ENCODE assay signal across 9 cellular contexts in the genomic region with DNA sequence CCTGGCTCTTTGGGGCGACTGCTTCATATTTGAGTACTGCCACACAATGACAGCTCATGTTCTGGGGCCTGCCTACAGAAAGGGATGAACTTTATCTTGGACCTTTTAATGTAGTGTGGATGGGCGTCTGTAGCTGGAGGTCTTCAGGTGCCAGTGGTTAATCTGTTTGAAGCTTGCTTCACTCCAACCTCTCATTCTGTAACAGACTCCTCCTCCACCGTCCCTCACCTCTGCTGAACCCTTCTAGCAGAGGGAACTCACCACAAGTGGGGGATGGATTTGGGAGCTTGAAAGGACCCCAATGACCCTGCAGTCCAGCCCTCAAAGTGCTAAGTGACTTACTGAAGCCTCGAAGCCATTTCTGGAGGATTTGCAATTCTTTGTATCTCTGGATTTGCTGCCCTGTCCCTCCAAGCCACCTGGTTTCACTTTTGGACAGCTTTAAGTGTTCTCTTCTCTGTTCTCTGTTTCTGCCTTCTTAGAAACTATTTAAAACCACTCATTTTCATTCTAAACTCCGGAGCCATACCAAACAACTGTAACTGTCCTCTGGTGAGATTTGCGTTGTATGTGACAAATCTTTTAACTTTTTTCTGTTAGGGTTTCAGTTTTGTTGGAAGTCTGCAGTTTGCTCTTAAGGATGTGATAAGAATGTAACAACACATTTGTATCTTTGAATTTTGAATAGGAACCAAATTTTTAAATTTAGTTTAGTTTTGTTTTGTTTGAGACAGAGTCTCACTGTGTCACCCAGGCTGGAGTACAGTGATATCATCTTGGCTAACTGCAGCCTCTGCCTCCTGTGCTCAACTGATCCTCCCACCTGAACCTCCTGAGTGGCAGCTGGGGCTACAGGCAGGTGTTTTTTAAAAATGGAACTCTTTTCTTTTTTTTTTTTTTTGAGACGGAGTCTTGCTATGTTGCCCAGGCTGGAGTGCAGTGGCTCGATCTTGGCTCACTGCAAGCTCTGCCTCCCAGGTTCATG. TPM values are rescaled to one million over a fixed set of nuclear protein-coding genes. Genes with fewer than 3 reads are reported as not detected.
A peak's percentile ranks its signal among the peaks of the same experiment; 100 is the strongest.
DNase-seq lines count a peak whose midpoint lies in the region; ATAC-seq and TF ChIP-seq lines count a peak whose summit lies in the region.
"Had no signal": no experiment of that assay in that cellular context is flagged by ENCODE, and none has a peak within 500 bp of the region (broad histone marks: within the 10 kb centered on the region; RNA-seq: fewer than 3 reads in every experiment).

No MANE protein-coding gene starts in this region.

- no peak overlapping the region for H3K4me3 ChIP-seq in CD8-positive, alpha-beta T cell (ENCODE audit: low read depth, low read length)

- H3K4me3 Mint-ChIP-seq in CD8-positive, alpha-beta T cell = peak overlapping the region; percentile 56
- H3K4me3 Mint-ChIP-seq in activated CD8-positive, alpha-beta T cell treated with anti-CD3 and anti-CD28 coated beads, Interleukin-2, amount 10 ng/mL, durations not matched to agents 7 days and 5 days = peak overlapping the region; percentile 23

- H3K27ac ChIP-seq in CD8-positive, alpha-beta T cell (ENCODE audit: low read depth, low read length) = no peak overlapping the region

- peaks cover 7% of the 10 kb centered on the region for H3K36me3 ChIP-seq in CD8-positive, alpha-beta T cell (ENCODE audit: insufficient read depth, low read length)

- POLR2A ChIA-PET in CD8-positive, alpha-beta T cell (lab: Charles Lee) = no interaction called here
- POLR2A ChIA-PET in activated CD8-positive, alpha-beta T cell treated with anti-CD3 and anti-CD28 coated beads, Interleukin-2, amount 10 ng/mL, durations not matched to agents 7 days and 5 days (lab: Charles Lee) = interaction anchor here (1.0 kb wide), 1 partner anchor 41 kb away, joined by 4 read pairs; a partner anchor contains a TSS

- H3K4me1 Mint-ChIP-seq in CD8-positive, alpha-beta T cell (ENCODE audit: low read depth) = peaks cover 48% of the 10 kb centered on the region
- peaks cover 44% of the 10 kb centered on the region for H3K4me1 Mint-ChIP-seq in activated CD8-positive, alpha-beta T cell treated with anti-CD3 and anti-CD28 coated beads, Interleukin-2, amount 10 ng/mL, durations not matched to agents 7 days and 5 days (ENCODE audit: low read depth)

- ATAC-seq in CD8-positive, alpha-beta T cell = no peak
- ATAC-seq in GM19324 (IDR thresholded peaks at IDR 0.05; ENCODE audit: low FRiP score, unreplicated experiment) (peak; percentile 90), HG03045 (IDR thresholded peaks at IDR 0.05; ENCODE audit: unreplicated experiment) (peak; percentile 87)
- peak; percentile 46 for ATAC-seq in activated CD8-positive, alpha-beta T cell treated with anti-CD3 and anti-CD28 coated beads, Interleukin-2, amount 10 ng/mL, durations not matched to agents 7 days and 5 days

- no peaks in the 10 kb centered on the region for H3K27me3 Mint-ChIP-seq in CD8-positive, alpha-beta T cell (ENCODE audit: low read depth)
- H3K27me3 Mint-ChIP-seq in activated CD8-positive, alpha-beta T cell treated with anti-CD3 and anti-CD28 coated beads, Interleukin-2, amount 10 ng/mL, durations not matched to agents 7 days and 5 days (ENCODE audit: low read depth) = no peaks in the 10 kb centered on the region

- intact Hi-C loops in CD8-positive, alpha-beta T cell (cut with DNase I, micrococcal nuclease) = no loop called here

- H3K27ac Mint-ChIP-seq in CD8-positive, alpha-beta T cell = peak overlapping the region; percentile 93
- H3K27ac Mint-ChIP-seq in activated CD8-positive, alpha-beta T cell treated with anti-CD3 and anti-CD28 coated beads, Interleukin-2, amount 10 ng/mL, durations not matched to agents 7 days and 5 days = peak overlapping the region; percentile 78

- H3K27me3 ChIP-seq in CD8-positive, alpha-beta T cell (ENCODE audit: insufficient read depth, low read length) = no peaks in the 10 kb centered on the region

- peaks cover 32% of the 10 kb centered on the region for H3K36me3 Mint-ChIP-seq in CD8-positive, alpha-beta T cell
- peaks cover 49% of the 10 kb centered on the region for H3K36me3 Mint-ChIP-seq in activated CD8-positive, alpha-beta T cell treated with anti-CD3 and anti-CD28 coated beads, Interleukin-2, amount 10 ng/mL, durations not matched to agents 7 days and 5 days (ENCODE audit: low read depth)

- no peak for TF ChIP-seq CTCF in CD8-positive, alpha-beta T cell (IDR thresholded peaks at IDR 0.05)
- TF ChIP-seq CTCF in GM10266 (IDR thresholded peaks at IDR 0.05; ENCODE audit: control insufficient read depth, insufficient read depth, low read depth, missing control alignments) = no peak

- no peaks in the 10 kb centered on the region for H3K9me3 ChIP-seq in CD8-positive, alpha-beta T cell (ENCODE audit: low read length)

- H3K4me1 ChIP-seq in CD8-positive, alpha-beta T cell (ENCODE audit: insufficient read depth, low read length) = peaks cover 23% of the 10 kb centered on the region

- no peaks in the 10 kb centered on the region for H3K9me3 Mint-ChIP-seq in CD8-positive, alpha-beta T cell
- H3K9me3 Mint-ChIP-seq in activated CD8-positive, alpha-beta T cell treated with anti-CD3 and anti-CD28 coated beads, Interleukin-2, amount 10 ng/mL, durations not matched to agents 7 days and 5 days (ENCODE audit: insufficient read depth) = no peaks in the 10 kb centered on the region

- CTCF ChIA-PET in CD8-positive, alpha-beta T cell (lab: Charles Lee) = interaction anchor here (0.8 to 7.3 kb wide), 2 partner anchors 10 to 40 kb away, joined by 4 to 61 read pairs; a partner anchor contains a TSS
- CTCF ChIA-PET in activated CD8-positive, alpha-beta T cell treated with anti-CD3 and anti-CD28 coated beads, Interleukin-2, amount 10 ng/mL, durations not matched to agents 7 days and 5 days (lab: Charles Lee) = interaction anchor here (1.1 to 6.3 kb wide), 5 partner anchors 9 to 46 kb away, joined by 4 to 72 read pairs (median 7); a partner anchor contains a TSS

- DNase-seq in CD8-positive, alpha-beta T cell = no peak
- no peak for DNase-seq in activated CD8-positive, alpha-beta T cell treated with anti-CD3 and anti-CD28 coated beads, Interleukin-2, amount 10 ng/mL, durations not matched to agents 7 days and 5 days
- DNase-seq in SKM-1 treated with dmso at 0.1 percent for 144 hours (lab: John Stamatoyannopoulos, UW; ENCODE audit: unreplicated experiment) = no peak
- DNase-seq in GM10266 (ENCODE audit: extremely low spot score) = no peak
- no peak for DNase-seq in hepatic stellate cell (ENCODE audit: low spot score)
- DNase-seq in Kasumi-1 (lab: John Stamatoyannopoulos, UW) = no peak
- DNase-seq: DMS79 treated with DMSO at 0.1 percent for 48 hours had no signal

RNA-seq across cellular contexts. Expression of a gene that starts 37.0 kb away (rescaled TPM):
- total RNA-seq in CD8-positive, alpha-beta T cell = 100 to 1,000 TPM; 153 to 155 TPM
- total RNA-seq in activated CD8-positive, alpha-beta T cell treated with anti-CD3 and anti-CD28 coated beads, Interleukin-2, amount 10 ng/mL, durations not matched to agents 7 days and 5 days = 10 to 100 TPM; 62.7 to 63.2 TPM

RNA-seq across cellular contexts. Expression of a gene that starts 40.4 kb away (rescaled TPM):
- 10 to 100 TPM in 1 of 2 experiments, 1 to 10 TPM in 1; 9.8 to 10.4 TPM for total RNA-seq in CD8-positive, alpha-beta T cell
- total RNA-seq in activated CD8-positive, alpha-beta T cell treated with anti-CD3 and anti-CD28 coated beads, Interleukin-2, amount 10 ng/mL, durations not matched to agents 7 days and 5 days = 10 to 100 TPM; 40.7 to 42.8 TPM
